Comparison of ENCODE assay signal across 1 cellular context in the genomic region with DNA sequence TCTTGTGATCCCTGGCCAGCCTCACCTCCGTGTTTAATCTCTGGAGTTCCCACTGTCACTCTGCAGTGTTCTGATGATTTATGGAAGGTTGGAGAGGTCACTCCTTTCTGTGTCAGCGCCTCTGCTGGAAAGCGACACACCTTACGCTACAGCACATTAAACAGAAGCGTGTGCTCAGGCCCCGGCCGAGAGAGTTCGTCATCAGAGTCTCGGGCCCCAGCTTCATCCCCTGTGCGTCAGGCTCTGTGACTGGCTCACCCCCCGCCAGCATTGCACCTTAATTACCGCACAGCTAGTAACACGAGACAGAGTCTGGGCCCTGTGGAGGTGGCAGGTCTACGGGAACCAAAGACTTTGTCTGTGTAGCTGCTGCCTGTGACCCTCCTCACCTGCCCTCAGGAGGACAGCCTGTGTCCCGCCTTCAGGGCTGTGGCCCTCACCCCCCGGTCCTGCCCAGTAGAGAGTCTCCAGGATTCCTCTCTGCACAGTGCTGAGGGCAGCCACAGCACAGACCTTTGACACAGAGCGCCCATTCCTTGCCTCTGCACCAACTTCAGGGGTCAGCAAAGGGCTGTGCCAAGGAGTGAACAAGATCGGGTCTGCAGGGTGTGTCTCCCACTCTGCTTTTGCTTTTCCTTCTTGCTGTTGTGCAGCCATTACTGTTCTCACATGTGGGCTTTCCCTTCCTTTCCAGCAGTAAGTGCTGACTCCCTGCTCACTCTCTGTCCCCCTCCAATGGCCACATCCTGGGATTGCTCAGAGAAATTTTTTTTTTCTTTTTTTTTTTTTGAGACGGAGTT.
TF ChIP-seq lines count a peak whose summit lies in the region.

No MANE protein-coding gene starts in this region.

TF ChIP-seq in GM23338, 12 proteins besides CTCF, POLR2A, EP300 and RAD21:
- TF ChIP-seq, protein P1, sequence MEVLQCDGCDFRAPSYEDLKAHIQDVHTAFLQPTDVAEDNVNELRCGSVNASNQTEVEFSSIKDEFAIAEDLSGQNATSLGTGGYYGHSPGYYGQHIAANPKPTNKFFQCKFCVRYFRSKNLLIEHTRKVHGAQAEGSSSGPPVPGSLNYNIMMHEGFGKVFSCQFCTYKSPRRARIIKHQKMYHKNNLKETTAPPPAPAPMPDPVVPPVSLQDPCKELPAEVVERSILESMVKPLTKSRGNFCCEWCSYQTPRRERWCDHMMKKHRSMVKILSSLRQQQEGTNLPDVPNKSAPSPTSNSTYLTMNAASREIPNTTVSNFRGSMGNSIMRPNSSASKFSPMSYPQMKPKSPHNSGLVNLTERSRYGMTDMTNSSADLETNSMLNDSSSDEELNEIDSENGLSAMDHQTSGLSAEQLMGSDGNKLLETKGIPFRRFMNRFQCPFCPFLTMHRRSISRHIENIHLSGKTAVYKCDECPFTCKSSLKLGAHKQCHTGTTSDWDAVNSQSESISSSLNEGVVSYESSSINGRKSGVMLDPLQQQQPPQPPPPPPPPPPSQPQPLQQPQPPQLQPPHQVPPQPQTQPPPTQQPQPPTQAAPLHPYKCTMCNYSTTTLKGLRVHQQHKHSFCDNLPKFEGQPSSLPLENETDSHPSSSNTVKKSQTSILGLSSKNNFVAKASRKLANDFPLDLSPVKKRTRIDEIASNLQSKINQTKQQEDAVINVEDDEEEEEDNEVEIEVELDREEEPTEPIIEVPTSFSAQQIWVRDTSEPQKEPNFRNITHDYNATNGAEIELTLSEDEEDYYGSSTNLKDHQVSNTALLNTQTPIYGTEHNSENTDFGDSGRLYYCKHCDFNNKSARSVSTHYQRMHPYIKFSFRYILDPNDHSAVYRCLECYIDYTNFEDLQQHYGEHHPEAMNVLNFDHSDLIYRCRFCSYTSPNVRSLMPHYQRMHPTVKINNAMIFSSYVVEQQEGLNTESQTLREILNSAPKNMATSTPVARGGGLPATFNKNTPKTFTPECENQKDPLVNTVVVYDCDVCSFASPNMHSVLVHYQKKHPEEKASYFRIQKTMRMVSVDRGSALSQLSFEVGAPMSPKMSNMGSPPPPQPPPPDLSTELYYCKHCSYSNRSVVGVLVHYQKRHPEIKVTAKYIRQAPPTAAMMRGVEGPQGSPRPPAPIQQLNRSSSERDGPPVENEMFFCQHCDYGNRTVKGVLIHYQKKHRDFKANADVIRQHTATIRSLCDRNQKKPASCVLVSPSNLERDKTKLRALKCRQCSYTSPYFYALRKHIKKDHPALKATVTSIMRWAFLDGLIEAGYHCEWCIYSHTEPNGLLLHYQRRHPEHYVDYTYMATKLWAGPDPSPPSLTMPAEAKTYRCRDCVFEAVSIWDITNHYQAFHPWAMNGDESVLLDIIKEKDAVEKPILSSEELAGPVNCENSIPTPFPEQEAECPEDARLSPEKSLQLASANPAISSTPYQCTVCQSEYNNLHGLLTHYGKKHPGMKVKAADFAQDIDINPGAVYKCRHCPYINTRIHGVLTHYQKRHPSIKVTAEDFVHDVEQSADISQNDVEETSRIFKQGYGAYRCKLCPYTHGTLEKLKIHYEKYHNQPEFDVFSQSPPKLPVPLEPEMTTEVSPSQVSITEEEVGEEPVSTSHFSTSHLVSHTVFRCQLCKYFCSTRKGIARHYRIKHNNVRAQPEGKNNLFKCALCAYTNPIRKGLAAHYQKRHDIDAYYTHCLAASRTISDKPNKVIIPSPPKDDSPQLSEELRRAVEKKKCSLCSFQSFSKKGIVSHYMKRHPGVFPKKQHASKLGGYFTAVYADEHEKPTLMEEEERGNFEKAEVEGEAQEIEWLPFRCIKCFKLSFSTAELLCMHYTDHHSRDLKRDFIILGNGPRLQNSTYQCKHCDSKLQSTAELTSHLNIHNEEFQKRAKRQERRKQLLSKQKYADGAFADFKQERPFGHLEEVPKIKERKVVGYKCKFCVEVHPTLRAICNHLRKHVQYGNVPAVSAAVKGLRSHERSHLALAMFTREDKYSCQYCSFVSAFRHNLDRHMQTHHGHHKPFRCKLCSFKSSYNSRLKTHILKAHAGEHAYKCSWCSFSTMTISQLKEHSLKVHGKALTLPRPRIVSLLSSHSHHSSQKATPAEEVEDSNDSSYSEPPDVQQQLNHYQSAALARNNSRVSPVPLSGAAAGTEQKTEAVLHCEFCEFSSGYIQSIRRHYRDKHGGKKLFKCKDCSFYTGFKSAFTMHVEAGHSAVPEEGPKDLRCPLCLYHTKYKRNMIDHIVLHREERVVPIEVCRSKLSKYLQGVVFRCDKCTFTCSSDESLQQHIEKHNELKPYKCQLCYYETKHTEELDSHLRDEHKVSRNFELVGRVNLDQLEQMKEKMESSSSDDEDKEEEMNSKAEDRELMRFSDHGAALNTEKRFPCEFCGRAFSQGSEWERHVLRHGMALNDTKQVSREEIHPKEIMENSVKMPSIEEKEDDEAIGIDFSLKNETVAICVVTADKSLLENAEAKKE (CRISPR knock-in tag; IDR thresholded peaks at IDR 0.05) = no peak
- TF ChIP-seq STAT1 (IDR thresholded peaks at IDR 0.05; ENCODE audit: unreplicated experiment) = no peak
- TF ChIP-seq ZNF114 (CRISPR knock-in tag; IDR thresholded peaks at IDR 0.05) = no peak
- TF ChIP-seq JUNB (IDR thresholded peaks at IDR 0.05; ENCODE audit: unreplicated experiment) = no peak
- no peak for TF ChIP-seq EZH2phosphoT487 (IDR thresholded peaks at IDR 0.05; ENCODE audit: unreplicated experiment)
- no peak for TF ChIP-seq NANOG (IDR thresholded peaks at IDR 0.05; ENCODE audit: borderline replicate concordance)
- TF ChIP-seq EZH2 (IDR thresholded peaks at IDR 0.05; ENCODE audit: low read depth, unreplicated experiment) = no peak
TF ChIP-seq in GM23338: peak in this region for 0.
